ENCODE assay signal across 9 cellular contexts in genomic region chr2:7773362-7773973, GRCh38.
DNase-seq lines count a peak whose midpoint lies in the region; ATAC-seq and TF ChIP-seq lines count a peak whose summit lies in the region.
"Had no signal": no experiment of that assay in that cellular context is flagged by ENCODE, and none has a peak within 500 bp of the region (broad histone marks: within the 10 kb centered on the region; RNA-seq: fewer than 3 reads in every experiment).

No MANE protein-coding gene starts in this region.

- TF ChIP-seq CTCF in RWPE1 (conservative IDR thresholded peaks at IDR 0.05; ENCODE audit: low read depth) (no peak), glutamatergic neuron (IDR thresholded peaks at IDR 0.05; ENCODE audit: partially characterized antibody, unreplicated experiment) (no peak)

- peak overlapping the region; percentile 84 for H3K27ac Mint-ChIP-seq in activated CD4-positive, alpha-beta T cell treated with anti-CD3 and anti-CD28 coated beads, Interleukin-2, amount 10 ng/mL, durations not matched to agents 24 days and 14 days
- H3K27ac Mint-ChIP-seq in glutamatergic neuron (ENCODE audit: unreplicated experiment) = no peak overlapping the region

- H3K4me3 Mint-ChIP-seq in activated CD4-positive, alpha-beta T cell treated with anti-CD3 and anti-CD28 coated beads, Interleukin-2, amount 10 ng/mL, durations not matched to agents 24 days and 14 days = peak overlapping the region; percentile 25
- H3K4me3 Mint-ChIP-seq in glutamatergic neuron (ENCODE audit: unreplicated experiment) = no peak overlapping the region

- POLR2A ChIA-PET in RWPE1 (lab: Yijun Ruan, JAX; ENCODE audit: low non-redundant PET) = no interaction called here

- peak overlapping the region; percentile 13; the same call in 1 of the 2 replicates for H3K27ac ChIP-seq in RWPE1
- H3K27ac ChIP-seq: SJSA1 had no signal

- peaks cover 6% of the 10 kb centered on the region for H3K9me3 Mint-ChIP-seq in activated CD4-positive, alpha-beta T cell treated with anti-CD3 and anti-CD28 coated beads, Interleukin-2, amount 10 ng/mL, durations not matched to agents 24 days and 14 days
- H3K9me3 Mint-ChIP-seq in glutamatergic neuron (ENCODE audit: unreplicated experiment) = no peaks in the 10 kb centered on the region

- intact Hi-C loops in activated CD4-positive, alpha-beta T cell treated with anti-CD3 and anti-CD28 coated beads, Interleukin-2, amount 10 ng/mL, durations not matched to agents 24 days and 14 days (cut with micrococcal nuclease) = loop anchor here (1.0 to 10.0 kb wide), 21 partner anchors 15 to 912 kb away; no protein-coding TSS in a partner anchor
- intact Hi-C loops in left colon (cut with DNase I, micrococcal nuclease) = no loop called here

- ATAC-seq in HG02884 (IDR thresholded peaks at IDR 0.05; ENCODE audit: unreplicated experiment) = peak; percentile 84
- peak; percentile 38 for ATAC-seq in left colon

- H3K36me3 Mint-ChIP-seq in activated CD4-positive, alpha-beta T cell treated with anti-CD3 and anti-CD28 coated beads, Interleukin-2, amount 10 ng/mL, durations not matched to agents 24 days and 14 days (ENCODE audit: low read depth) = peaks cover 14% of the 10 kb centered on the region
- no peaks in the 10 kb centered on the region for H3K36me3 Mint-ChIP-seq in glutamatergic neuron (ENCODE audit: unreplicated experiment)

- DNase-seq in activated CD4-positive, alpha-beta T cell treated with anti-CD3 and anti-CD28 coated beads, Interleukin-2, amount 10 ng/mL, durations not matched to agents 24 days and 14 days = peak; percentile 79
- DNase-seq in activated CD4-positive, alpha-beta T cell treated with anti-CD3 and anti-CD28 coated beads for 4 hours = no peak
- DNase-seq in RWPE1 (ENCODE audit: low spot score) (peak; percentile 17), left colon (no peak), HCEC 1CT (no peak), DMS153 treated with DMSO at 0.1 percent for 48 hours (lab: John Stamatoyannopoulos, UW; ENCODE audit: unreplicated experiment) (no peak), glutamatergic neuron (no peak)

- H3K27me3 Mint-ChIP-seq in activated CD4-positive, alpha-beta T cell treated with anti-CD3 and anti-CD28 coated beads, Interleukin-2, amount 10 ng/mL, durations not matched to agents 24 days and 14 days = no peaks in the 10 kb centered on the region
- no peaks in the 10 kb centered on the region for H3K27me3 Mint-ChIP-seq in glutamatergic neuron (ENCODE audit: unreplicated experiment)

- CTCF ChIA-PET in RWPE1 (lab: Yijun Ruan, JAX) = interaction anchor here (0.6 kb wide), 1 partner anchor 21 kb away, joined by 3 read pairs; no protein-coding TSS in a partner anchor

- H3K4me1 Mint-ChIP-seq in activated CD4-positive, alpha-beta T cell treated with anti-CD3 and anti-CD28 coated beads, Interleukin-2, amount 10 ng/mL, durations not matched to agents 24 days and 14 days = peaks cover 36% of the 10 kb centered on the region
- no peaks in the 10 kb centered on the region for H3K4me1 Mint-ChIP-seq in glutamatergic neuron (ENCODE audit: low read depth, unreplicated experiment)

Comparison
In these comparisons a context has a peak if more than half of its experiments do, and no peak if none do; other contexts are left out.
1. DNase-seq: peak in activated CD4-positive, alpha-beta T cell treated with anti-CD3 and anti-CD28 coated beads, Interleukin-2, amount 10 ng/mL, durations not matched to agents 24 days and 14 days (single experiment) and RWPE1 (single experiment); none in activated CD4-positive, alpha-beta T cell treated with anti-CD3 and anti-CD28 coated beads for 4 hours (0 of 2), left colon (0 of 2), HCEC 1CT (single experiment), DMS153 treated with DMSO at 0.1 percent for 48 hours (single experiment) and glutamatergic neuron (single experiment).